Comparison of ENCODE assay signal across 1 cellular context in genomic region chr20:37870294-37870693, GRCh38.
TF ChIP-seq lines count a peak whose summit lies in the region.

No MANE protein-coding gene starts in this region.

TF ChIP-seq in WTC11, 78 proteins besides CTCF, POLR2A, EP300 and RAD21:
- no peak for TF ChIP-seq ZNF263 (CRISPR knock-in tag; IDR thresholded peaks at IDR 0.05; ENCODE audit: low read depth)
- TF ChIP-seq IRF2 (CRISPR knock-in tag; IDR thresholded peaks at IDR 0.05; ENCODE audit: borderline replicate concordance, low read depth) = no peak
- TF ChIP-seq, protein P1, sequence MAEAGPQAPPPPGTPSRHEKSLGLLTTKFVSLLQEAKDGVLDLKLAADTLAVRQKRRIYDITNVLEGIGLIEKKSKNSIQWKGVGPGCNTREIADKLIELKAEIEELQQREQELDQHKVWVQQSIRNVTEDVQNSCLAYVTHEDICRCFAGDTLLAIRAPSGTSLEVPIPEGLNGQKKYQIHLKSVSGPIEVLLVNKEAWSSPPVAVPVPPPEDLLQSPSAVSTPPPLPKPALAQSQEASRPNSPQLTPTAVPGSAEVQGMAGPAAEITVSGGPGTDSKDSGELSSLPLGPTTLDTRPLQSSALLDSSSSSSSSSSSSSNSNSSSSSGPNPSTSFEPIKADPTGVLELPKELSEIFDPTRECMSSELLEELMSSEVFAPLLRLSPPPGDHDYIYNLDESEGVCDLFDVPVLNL (CRISPR knock-in tag; IDR thresholded peaks at IDR 0.05; ENCODE audit: borderline replicate concordance, low read depth) = no peak
- no peak for TF ChIP-seq NFE2L1 (CRISPR knock-in tag; IDR thresholded peaks at IDR 0.05)
- TF ChIP-seq TCF7 (CRISPR knock-in tag; IDR thresholded peaks at IDR 0.05; ENCODE audit: low read depth) = no peak
- no peak for TF ChIP-seq ESRRA (CRISPR knock-in tag; IDR thresholded peaks at IDR 0.05; ENCODE audit: borderline replicate concordance)
- TF ChIP-seq ZNF425 (CRISPR knock-in tag; conservative IDR thresholded peaks at IDR 0.05) = no peak
- TF ChIP-seq, protein P2, sequence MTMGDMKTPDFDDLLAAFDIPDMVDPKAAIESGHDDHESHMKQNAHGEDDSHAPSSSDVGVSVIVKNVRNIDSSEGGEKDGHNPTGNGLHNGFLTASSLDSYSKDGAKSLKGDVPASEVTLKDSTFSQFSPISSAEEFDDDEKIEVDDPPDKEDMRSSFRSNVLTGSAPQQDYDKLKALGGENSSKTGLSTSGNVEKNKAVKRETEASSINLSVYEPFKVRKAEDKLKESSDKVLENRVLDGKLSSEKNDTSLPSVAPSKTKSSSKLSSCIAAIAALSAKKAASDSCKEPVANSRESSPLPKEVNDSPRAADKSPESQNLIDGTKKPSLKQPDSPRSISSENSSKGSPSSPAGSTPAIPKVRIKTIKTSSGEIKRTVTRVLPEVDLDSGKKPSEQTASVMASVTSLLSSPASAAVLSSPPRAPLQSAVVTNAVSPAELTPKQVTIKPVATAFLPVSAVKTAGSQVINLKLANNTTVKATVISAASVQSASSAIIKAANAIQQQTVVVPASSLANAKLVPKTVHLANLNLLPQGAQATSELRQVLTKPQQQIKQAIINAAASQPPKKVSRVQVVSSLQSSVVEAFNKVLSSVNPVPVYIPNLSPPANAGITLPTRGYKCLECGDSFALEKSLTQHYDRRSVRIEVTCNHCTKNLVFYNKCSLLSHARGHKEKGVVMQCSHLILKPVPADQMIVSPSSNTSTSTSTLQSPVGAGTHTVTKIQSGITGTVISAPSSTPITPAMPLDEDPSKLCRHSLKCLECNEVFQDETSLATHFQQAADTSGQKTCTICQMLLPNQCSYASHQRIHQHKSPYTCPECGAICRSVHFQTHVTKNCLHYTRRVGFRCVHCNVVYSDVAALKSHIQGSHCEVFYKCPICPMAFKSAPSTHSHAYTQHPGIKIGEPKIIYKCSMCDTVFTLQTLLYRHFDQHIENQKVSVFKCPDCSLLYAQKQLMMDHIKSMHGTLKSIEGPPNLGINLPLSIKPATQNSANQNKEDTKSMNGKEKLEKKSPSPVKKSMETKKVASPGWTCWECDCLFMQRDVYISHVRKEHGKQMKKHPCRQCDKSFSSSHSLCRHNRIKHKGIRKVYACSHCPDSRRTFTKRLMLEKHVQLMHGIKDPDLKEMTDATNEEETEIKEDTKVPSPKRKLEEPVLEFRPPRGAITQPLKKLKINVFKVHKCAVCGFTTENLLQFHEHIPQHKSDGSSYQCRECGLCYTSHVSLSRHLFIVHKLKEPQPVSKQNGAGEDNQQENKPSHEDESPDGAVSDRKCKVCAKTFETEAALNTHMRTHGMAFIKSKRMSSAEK (CRISPR knock-in tag; IDR thresholded peaks at IDR 0.05; ENCODE audit: borderline replicate concordance) = no peak
TF ChIP-seq in WTC11: peak in this region for 0.
